21 cellular contexts compared by ENCODE assay signal in genomic region chr4:139973015-139973414, GRCh38.
DNase-seq lines count a peak whose midpoint lies in the region; ATAC-seq, FAIRE-seq and TF ChIP-seq lines count a peak whose summit lies in the region.
"Had no signal": no experiment of that assay in that cellular context is flagged by ENCODE, and none has a peak within 500 bp of the region (broad histone marks: within the 10 kb centered on the region; RNA-seq: fewer than 3 reads in every experiment).

No MANE protein-coding gene starts in this region.

- H2AFZ ChIP-seq in KMS-11 (ENCODE audit: low read depth) (peak overlapping the region; percentile 5; the same call in 1 of the 2 replicates), H1 (ENCODE audit: low read length) (no peak overlapping the region)

- no peak for TF ChIP-seq EP300 in H1 (IDR thresholded peaks at IDR 0.05; ENCODE audit: borderline replicate concordance in 1 of 2, low read depth in 2 of 2, low read length in 2 of 2)

- H2BK120ac ChIP-seq in H1 (replicated peaks; ENCODE audit: low read depth, low read length) (no peak overlapping the region), mesendoderm (ENCODE audit: low read depth, low read length) (no peak overlapping the region)

- H3K4me1 ChIP-seq in KMS-11 (ENCODE audit: low read depth, poor library complexity, severe bottlenecking) (peaks cover 100% of the 10 kb centered on the region), H1 (replicated peaks in 1 of 4; ENCODE audit: control insufficient read depth in 3 of 4, insufficient read depth in 4 of 4, low read length in 3 of 4) (no peaks in the 10 kb centered on the region), mesendoderm (ENCODE audit: control insufficient read depth, low read depth, low read length) (no peaks in the 10 kb centered on the region), endodermal cell (ENCODE audit: control insufficient read depth, insufficient read depth, low read length) (peaks cover 3% of the 10 kb centered on the region)

- H3K18ac ChIP-seq in H1 (ENCODE audit: extremely low read depth, low read length) (no peak overlapping the region), mesendoderm (ENCODE audit: low read length) (peak overlapping the region; percentile 46)

- peaks cover 14% of the 10 kb centered on the region for H3K4me1 Mint-ChIP-seq in endodermal cell

- H3K9me3 ChIP-seq in H1 (ENCODE audit: insufficient read depth in 2 of 2, low read depth in 1 of 2, low read length in 1 of 2), result no peaks in the 10 kb centered on the region
- H3K9me3 ChIP-seq in endodermal cell (ENCODE audit: control insufficient read depth, low read length), result no peaks in the 10 kb centered on the region
- H3K9me3 ChIP-seq: gastrocnemius medialis, SJSA1 had no signal

- H3K23me2 ChIP-seq in H1 (ENCODE audit: low read depth, low read length), result no peaks in the 10 kb centered on the region; the same call in 1 of the 2 replicates

- H3K4me3 Mint-ChIP-seq in endodermal cell, result no peak overlapping the region
- H3K4me3 Mint-ChIP-seq: activated CD8-positive, alpha-beta memory T cell treated with anti-CD3 and anti-CD28 coated beads, Interleukin-2, amount 10 ng/mL, durations not matched to agents 7 days and 5 days; CD4-positive, alpha-beta memory T cell; stimulated activated memory B cell treated with anti-CD40 and anti-IgM and Interleukin-4, amounts not matched to agents 10 μg/mL and 1 μg/mL and 100 μg/mL, for 72 hours; T-helper 2 cell treated with Interferon-gamma antibody and Interleukin-4, amounts not matched to agents 5 μg/mL and 100 μg/mL, for 36 hours had no signal

- peak overlapping the region; percentile 72 for H3K4me2 ChIP-seq in KMS-11
- no peak overlapping the region for H3K4me2 ChIP-seq in H1 (ENCODE audit: insufficient read depth in 1 of 2, low read depth in 2 of 2, low read length in 2 of 2)
- no peak overlapping the region for H3K4me2 ChIP-seq in mesendoderm (ENCODE audit: low read length)

- no peak overlapping the region for H3K27ac Mint-ChIP-seq in endodermal cell
- H3K27ac Mint-ChIP-seq: activated CD8-positive, alpha-beta memory T cell treated with anti-CD3 and anti-CD28 coated beads, Interleukin-2, amount 10 ng/mL, durations not matched to agents 7 days and 5 days; CD4-positive, alpha-beta memory T cell; stimulated activated memory B cell treated with anti-CD40 and anti-IgM and Interleukin-4, amounts not matched to agents 10 μg/mL and 1 μg/mL and 100 μg/mL, for 72 hours; T-helper 2 cell treated with Interferon-gamma antibody and Interleukin-4, amounts not matched to agents 5 μg/mL and 100 μg/mL, for 36 hours had no signal

- H2BK12ac ChIP-seq in H1 (ENCODE audit: low read depth, low read length), result no peak overlapping the region

- peaks cover 11% of the 10 kb centered on the region for H3K36me3 Mint-ChIP-seq in endodermal cell (ENCODE audit: low read depth)
- H3K36me3 Mint-ChIP-seq: CD4-positive, alpha-beta memory T cell; stimulated activated memory B cell treated with anti-CD40 and anti-IgM and Interleukin-4, amounts not matched to agents 10 μg/mL and 1 μg/mL and 100 μg/mL, for 72 hours had no signal

- no peak overlapping the region for H2BK20ac ChIP-seq in H1 (ENCODE audit: low read length)

- DNase-seq in AG09319 (ENCODE audit: extremely low read depth, low read depth) (peak; percentile 23), H1 (ENCODE audit: low read depth in 1 of 2, low spot score in 2 of 2) (no peak), mesendoderm (no peak), lower leg skin (ENCODE audit: low spot score in 2 of 2) (no peak), endodermal cell (no peak)
- no peak for DNase-seq in activated CD4-positive, alpha-beta T cell treated with anti-CD3 and anti-CD28 coated beads, Interleukin-2, amount 50 U/mL, for 1 hour
- DNase-seq: activated CD8-positive, alpha-beta memory T cell treated with anti-CD3 and anti-CD28 coated beads, Interleukin-2, amount 10 ng/mL, durations not matched to agents 7 days and 5 days; activated effector memory CD4-positive, alpha-beta T cell treated with Interleukin-2 at 50 U/mL for 16 hours; amygdala; CD4-positive, alpha-beta memory T cell; DMS79; gastrocnemius medialis; NCI-H1694 treated with DMSO at 0.1 percent for 48 hours; NCI-H510A treated with DMSO at 0.1 percent for 48 hours had no signal

- FAIRE-seq in H1 (lab: Jason Lieb, UNC), result peak; percentile 68
- FAIRE-seq: HTR-8/SVneo, urothelium cell line had no signal

- H3K56ac ChIP-seq in H1 (replicated peaks; ENCODE audit: insufficient read length, low read depth, low read length) (no peak overlapping the region), mesendoderm (ENCODE audit: low read length) (no peak overlapping the region)

- WGBS in H1 (ENCODE audit: extremely low coverage in 1 of 2, insufficient coverage in 1 of 2, insufficient read length in 1 of 2, insufficient replicate concordance in 2 of 2, low coverage in 1 of 2, low lambda C conversion rate in 2 of 2, missing lambda C conversion rate in 1 of 2), 2 experiments, result 31% methylated on average over 3 of the region's 3 CpGs; no CpG with 5 or more reads in 1 of the 2 experiments
- no CpG with 5 or more reads among the region's 3 CpGs for WGBS in mesendoderm (ENCODE audit: extremely low coverage, insufficient coverage, low lambda C conversion rate)
- 52 to 67% methylated on average over 3 of the region's 3 CpGs for WGBS in lower leg skin, 2 donors
- WGBS in endodermal cell (ENCODE audit: insufficient coverage in 1 of 2, insufficient read length in 1 of 2), 2 experiments, result 39 to 53% methylated on average over 2 to 3 of the region's 3 CpGs

- ATAC-seq in GM21526 (IDR thresholded peaks at IDR 0.05; ENCODE audit: low FRiP score, unreplicated experiment), result no peak
- ATAC-seq: activated CD8-positive, alpha-beta memory T cell treated with anti-CD3 and anti-CD28 coated beads, Interleukin-2, amount 10 ng/mL, durations not matched to agents 7 days and 5 days; gastrocnemius medialis; stimulated activated memory B cell treated with anti-CD40 and anti-IgM and Interleukin-4, amounts not matched to agents 10 μg/mL and 1 μg/mL and 100 μg/mL, for 72 hours had no signal

- H4K5ac ChIP-seq in H1 (ENCODE audit: insufficient read length, low read depth, low read length) (no peak overlapping the region), mesendoderm (ENCODE audit: low read length) (no peak overlapping the region)

- POLR2A ChIA-PET in H1 (lab: Charles Lee; ENCODE audit: partially characterized antibody), result interaction anchor here (1.2 kb wide), 1 partner anchor 237 kb away, joined by 3 read pairs; no protein-coding TSS in a partner anchor

- H2BK5ac ChIP-seq in H1 (ENCODE audit: low read depth, low read length) (no peak overlapping the region), mesendoderm (ENCODE audit: low read length) (no peak overlapping the region)

- peak overlapping the region; percentile 81 for H3K27ac ChIP-seq in KMS-11
- H3K27ac ChIP-seq in H1 (ENCODE audit: low read depth, low read length), result no peak overlapping the region
- no peak overlapping the region for H3K27ac ChIP-seq in mesendoderm (ENCODE audit: low read depth, low read length)
- H3K27ac ChIP-seq in endodermal cell (ENCODE audit: low read depth, low read length), result no peak overlapping the region
- H3K27ac ChIP-seq: gastrocnemius medialis, SJSA1 had no signal

- intact Hi-C loops in lower leg skin (cut with DNase I; ENCODE audit: low total_unique reads), result no loop called here

- H3K27me3 ChIP-seq in KMS-11 (ENCODE audit: insufficient read depth, low read depth) (no peaks in the 10 kb centered on the region), H1 (replicated peaks in 1 of 4; ENCODE audit: control insufficient read depth in 3 of 4, extremely low read depth in 1 of 4, insufficient read depth in 3 of 4, low read length in 3 of 4) (peaks cover 43 to 90% (median 70%) of the 10 kb centered on the region in 4 experiments), mesendoderm (ENCODE audit: insufficient read depth, low read length, poor library complexity) (no peaks in the 10 kb centered on the region), endodermal cell (ENCODE audit: control insufficient read depth, insufficient read depth, low read length, poor library complexity, severe bottlenecking) (no peaks in the 10 kb centered on the region)
- H3K27me3 ChIP-seq: gastrocnemius medialis, SJSA1 had no signal

- TF ChIP-seq CTCF in AG09319 (IDR thresholded peaks at IDR 0.05; ENCODE audit: low read depth, low read length), result no peak
- no peak for TF ChIP-seq CTCF in KMS-11 (conservative IDR thresholded peaks at IDR 0.05; ENCODE audit: low read depth, low read length)
- no peak for TF ChIP-seq CTCF in H1 (IDR thresholded peaks at IDR 0.05; ENCODE audit: control extremely low read depth in 1 of 3, insufficient read depth in 1 of 3, low read depth in 1 of 3, low read length in 3 of 3)
- TF ChIP-seq CTCF in lower leg skin (IDR thresholded peaks at IDR 0.05), result no peak
- no peak for TF ChIP-seq CTCF in endodermal cell (conservative IDR thresholded peaks at IDR 0.05)

- H2AK5ac ChIP-seq in H1 (ENCODE audit: low read depth, low read length), result no peak overlapping the region
- H2AK5ac ChIP-seq in mesendoderm (ENCODE audit: low read length), result no peak overlapping the region

- no peak overlapping the region for H3K23ac ChIP-seq in H1 (ENCODE audit: insufficient read length)
- H3K23ac ChIP-seq in mesendoderm (ENCODE audit: low read length), result no peak overlapping the region

- no peak overlapping the region for H3K14ac ChIP-seq in H1 (ENCODE audit: insufficient read length)

- H3K4ac ChIP-seq in H1 (replicated peaks; ENCODE audit: insufficient read length, low read depth, low read length) (no peak overlapping the region), mesendoderm (ENCODE audit: low read depth, low read length) (no peak overlapping the region)

- H3K79me1 ChIP-seq in H1 (ENCODE audit: low read depth, low read length) (no peaks in the 10 kb centered on the region), mesendoderm (ENCODE audit: low read length) (no peaks in the 10 kb centered on the region)

- no peaks in the 10 kb centered on the region for H3K9me3 Mint-ChIP-seq in endodermal cell
- H3K9me3 Mint-ChIP-seq: CD4-positive, alpha-beta memory T cell; stimulated activated memory B cell treated with anti-CD40 and anti-IgM and Interleukin-4, amounts not matched to agents 10 μg/mL and 1 μg/mL and 100 μg/mL, for 72 hours; T-helper 2 cell treated with Interferon-gamma antibody and Interleukin-4, amounts not matched to agents 5 μg/mL and 100 μg/mL, for 36 hours had no signal

- H3K4me3 ChIP-seq in KMS-11 (IDR thresholded peaks at IDR 0.05; ENCODE audit: insufficient read depth, low read depth, low read length) (no peak overlapping the region), H1 (ENCODE audit: extremely low read depth in 1 of 4, insufficient read depth in 2 of 4, low read depth in 3 of 4, low read length in 4 of 4) (no peak overlapping the region), mesendoderm (ENCODE audit: low read length) (no peak overlapping the region), lower leg skin (ENCODE audit: low read depth, poor library complexity, severe bottlenecking) (no peak overlapping the region), endodermal cell (ENCODE audit: low read length) (no peak overlapping the region)
- H3K4me3 ChIP-seq: gastrocnemius medialis, SJSA1 had no signal

- H4K8ac ChIP-seq in H1 (ENCODE audit: extremely low read depth, insufficient read depth, low read length) (no peak overlapping the region), mesendoderm (ENCODE audit: low read depth, low read length) (no peak overlapping the region)

- H3K79me2 ChIP-seq in KMS-11 (ENCODE audit: insufficient read depth, low read depth) (no peaks in the 10 kb centered on the region), H1 (ENCODE audit: control insufficient read depth in 1 of 2, insufficient read depth in 2 of 2, low read length in 2 of 2) (no peaks in the 10 kb centered on the region), mesendoderm (ENCODE audit: control insufficient read depth, insufficient read depth, low read length) (no peaks in the 10 kb centered on the region)

- H4K20me1 ChIP-seq in KMS-11 (ENCODE audit: insufficient read depth) (no peaks in the 10 kb centered on the region), H1 (replicated peaks in 1 of 2; ENCODE audit: control insufficient read depth in 1 of 2, insufficient read depth in 2 of 2, low read length in 2 of 2) (peaks cover 2 to 9% of the 10 kb centered on the region in 2 experiments)

- no peak for TF ChIP-seq RAD21 in H1 (IDR thresholded peaks at IDR 0.05 in 1 of 2, conservative IDR thresholded peaks at IDR 0.05 in 1 of 2; ENCODE audit: low read depth in 2 of 2, low read length in 2 of 2)

- TF ChIP-seq POLR2A in H1 (IDR thresholded peaks at IDR 0.05; ENCODE audit: control extremely low read depth in 1 of 2, low read depth in 2 of 2, low read length in 2 of 2) (no peak), lower leg skin (IDR thresholded peaks at IDR 0.05) (no peak)

- H3K9ac ChIP-seq in KMS-11, result peak overlapping the region; percentile 41; the same call in 1 of the 2 replicates
- no peak overlapping the region for H3K9ac ChIP-seq in H1 (replicated peaks in 1 of 4; ENCODE audit: extremely low read depth in 1 of 4, low read depth in 3 of 4, low read length in 3 of 4)
- no peak overlapping the region for H3K9ac ChIP-seq in mesendoderm (ENCODE audit: low read length)
- H3K9ac ChIP-seq in endodermal cell (ENCODE audit: extremely low read depth, low read length, poor library complexity, severe bottlenecking), result no peak overlapping the region

- CTCF ChIA-PET in H1 (lab: Charles Lee; ENCODE audit: partially characterized antibody), result interaction anchor here (0.9 to 2.2 kb wide), 9 partner anchors 39 to 387 kb away, joined by 3 to 7 read pairs (median 3); no protein-coding TSS in a partner anchor

- H3K36me3 ChIP-seq in KMS-11 (ENCODE audit: insufficient read depth) (no peaks in the 10 kb centered on the region), H1 (ENCODE audit: control insufficient read depth in 2 of 4, insufficient read depth in 4 of 4, low read length in 3 of 4) (no peaks in the 10 kb centered on the region), mesendoderm (ENCODE audit: control insufficient read depth, insufficient read depth, low read length) (no peaks in the 10 kb centered on the region), endodermal cell (ENCODE audit: control insufficient read depth, insufficient read depth, low read length) (peaks cover 16% of the 10 kb centered on the region)
- H3K36me3 ChIP-seq: gastrocnemius medialis, SJSA1 had no signal

- H2BK15ac ChIP-seq in H1 (ENCODE audit: low read length), result no peak overlapping the region
- no peak overlapping the region for H2BK15ac ChIP-seq in mesendoderm (replicated peaks; ENCODE audit: low read depth)

- H4K91ac ChIP-seq in H1 (replicated peaks; ENCODE audit: insufficient read length, low read length), result no peak overlapping the region

- peaks cover 24% of the 10 kb centered on the region for H3K27me3 Mint-ChIP-seq in endodermal cell (ENCODE audit: insufficient read depth)
- H3K27me3 Mint-ChIP-seq: activated CD8-positive, alpha-beta memory T cell treated with anti-CD3 and anti-CD28 coated beads, Interleukin-2, amount 10 ng/mL, durations not matched to agents 7 days and 5 days; stimulated activated memory B cell treated with anti-CD40 and anti-IgM and Interleukin-4, amounts not matched to agents 10 μg/mL and 1 μg/mL and 100 μg/mL, for 72 hours had no signal
